ENCODE assay signal across 1 cellular context in genomic region chr10:87036623-87037022, GRCh38.
TF ChIP-seq lines count a peak whose summit lies in the region.

No MANE protein-coding gene starts in this region.

TF ChIP-seq in endothelial cell of umbilical vein, 7 proteins besides CTCF, POLR2A, EP300 and RAD21:
- no peak for TF ChIP-seq MAX (IDR thresholded peaks at IDR 0.05; ENCODE audit: insufficient read depth, insufficient read length)
- TF ChIP-seq GATA2 (IDR thresholded peaks at IDR 0.05; ENCODE audit: insufficient read depth, insufficient read length, low read depth, low read length), result no peak
- TF ChIP-seq JUN (IDR thresholded peaks at IDR 0.05; ENCODE audit: borderline replicate concordance, insufficient read depth, insufficient read length, low read depth), result no peak
- TF ChIP-seq POLR2AphosphoS5 (IDR thresholded peaks at IDR 0.05; ENCODE audit: insufficient read depth, low read depth, low read length), result no peak
- TF ChIP-seq MYC (IDR thresholded peaks at IDR 0.05; ENCODE audit: low read depth, low read length), result no peak
- TF ChIP-seq FOS (IDR thresholded peaks at IDR 0.05; ENCODE audit: borderline replicate concordance, insufficient read depth, low read length), result no peak
- TF ChIP-seq EZH2 (IDR thresholded peaks at IDR 0.05; ENCODE audit: borderline replicate concordance, low read depth, low read length, severe bottlenecking), result no peak
